In genomic region chr4:26032572-26033320, GRCh38 we compare ENCODE assay signal across 11 cellular contexts.
A peak's percentile ranks its signal among the peaks of the same experiment; 100 is the strongest.
DNase-seq lines count a peak whose midpoint lies in the region; ATAC-seq and TF ChIP-seq lines count a peak whose summit lies in the region.
"Had no signal": no experiment of that assay in that cellular context is flagged by ENCODE, and none has a peak within 500 bp of the region (broad histone marks: within the 10 kb centered on the region; RNA-seq: fewer than 3 reads in every experiment).

No MANE protein-coding gene starts in this region.

- no peaks in the 10 kb centered on the region for H3K36me3 Mint-ChIP-seq in stimulated activated memory B cell treated with anti-CD40 and anti-IgM and Interleukin-4, amounts not matched to agents 10 μg/mL and 1 μg/mL and 100 μg/mL, for 72 hours

- H3K4me3 Mint-ChIP-seq in stimulated activated memory B cell treated with anti-CD40 and anti-IgM and Interleukin-4, amounts not matched to agents 10 μg/mL and 1 μg/mL and 100 μg/mL, for 72 hours, result no peak overlapping the region
- H3K4me3 Mint-ChIP-seq: endodermal cell; stimulated activated naive CD8-positive, alpha-beta T cell treated with anti-CD3 and anti-CD28 coated beads, Interleukin-15, Interleukin-2, amounts not matched to agents 100 ng/mL and 50 ng/mL, for 24 hours had no signal

- H3K4me1 Mint-ChIP-seq in stimulated activated memory B cell treated with anti-CD40 and anti-IgM and Interleukin-4, amounts not matched to agents 10 μg/mL and 1 μg/mL and 100 μg/mL, for 72 hours, result peaks cover 22% of the 10 kb centered on the region

- ATAC-seq in stimulated activated memory B cell treated with anti-CD40 and anti-IgM and Interleukin-4, amounts not matched to agents 10 μg/mL and 1 μg/mL and 100 μg/mL, for 72 hours, result no peak
- ATAC-seq: GM12878 had no signal

- peak; percentile 81 for DNase-seq in GM04504 (ENCODE audit: low read depth)
- DNase-seq in fibroblast of the conjunctiva (ENCODE audit: low read depth), result peak; percentile 80
- peak; percentile 90 for DNase-seq in skeletal muscle cell (ENCODE audit: low read depth)
- no peak for DNase-seq in putamen (ENCODE audit: low spot score)
- no peak for DNase-seq in HT-29 (ENCODE audit: low spot score)
- no peak for DNase-seq in COLO829 (ENCODE audit: low spot score)
- DNase-seq: endodermal cell had no signal

- H3K27ac Mint-ChIP-seq in stimulated activated memory B cell treated with anti-CD40 and anti-IgM and Interleukin-4, amounts not matched to agents 10 μg/mL and 1 μg/mL and 100 μg/mL, for 72 hours, result no peak overlapping the region
- H3K27ac Mint-ChIP-seq: endodermal cell; stimulated activated naive CD8-positive, alpha-beta T cell treated with anti-CD3 and anti-CD28 coated beads, Interleukin-15, Interleukin-2, amounts not matched to agents 100 ng/mL and 50 ng/mL, for 24 hours had no signal

- H3K27me3 Mint-ChIP-seq in stimulated activated memory B cell treated with anti-CD40 and anti-IgM and Interleukin-4, amounts not matched to agents 10 μg/mL and 1 μg/mL and 100 μg/mL, for 72 hours, result peaks cover 15% of the 10 kb centered on the region

- no peak overlapping the region for H3K4me3 ChIP-seq in skeletal muscle cell (ENCODE audit: low read depth, low read length)
- H3K4me3 ChIP-seq: GM12878 had no signal

- no peaks in the 10 kb centered on the region for H3K9me3 Mint-ChIP-seq in stimulated activated memory B cell treated with anti-CD40 and anti-IgM and Interleukin-4, amounts not matched to agents 10 μg/mL and 1 μg/mL and 100 μg/mL, for 72 hours
- H3K9me3 Mint-ChIP-seq: endodermal cell; stimulated activated naive CD8-positive, alpha-beta T cell treated with anti-CD3 and anti-CD28 coated beads, Interleukin-15, Interleukin-2, amounts not matched to agents 100 ng/mL and 50 ng/mL, for 24 hours had no signal

TF ChIP-seq in PFSK-1, 5 proteins besides CTCF, POLR2A, EP300 and RAD21:
- TF ChIP-seq TAF1 (IDR thresholded peaks at IDR 0.05; ENCODE audit: borderline replicate concordance, insufficient read depth, low read length), result peak; percentile 54; the same call in 1 of the 2 replicates
- TF ChIP-seq REST (IDR thresholded peaks at IDR 0.05; ENCODE audit: insufficient read depth in 1 of 2, low read depth in 2 of 2, low read length in 2 of 2), result no peak

Comparison
In these comparisons a context has a peak if more than half of its experiments do, and no peak if none do; other contexts are left out.
1. DNase-seq: peak in GM04504 (single experiment), fibroblast of the conjunctiva (single experiment) and skeletal muscle cell (single experiment); none in putamen (single experiment), HT-29 (single experiment) and COLO829 (single experiment).